Comparison of ENCODE assay signal across 12 cellular contexts in genomic region chr10:48598243-48598935, GRCh38. TPM values are rescaled to one million over a fixed set of nuclear protein-coding genes. Genes with fewer than 3 reads are reported as not detected.
DNase-seq lines count a peak whose midpoint lies in the region; ATAC-seq and TF ChIP-seq lines count a peak whose summit lies in the region.
"Had no signal": no experiment of that assay in that cellular context is flagged by ENCODE, and none has a peak within 500 bp of the region (broad histone marks: within the 10 kb centered on the region; RNA-seq: fewer than 3 reads in every experiment).

No MANE protein-coding gene starts in this region.

- H3K36me3 ChIP-seq in right atrium auricular region: no peaks in the 10 kb centered on the region
- H3K36me3 ChIP-seq in iPS-15b (ENCODE audit: control insufficient read depth, insufficient read depth, low read length): no peaks in the 10 kb centered on the region
- H3K36me3 ChIP-seq: Peyer's patch, thyroid gland had no signal

- no peak overlapping the region for H3K4me3 Mint-ChIP-seq in activated CD8-positive, alpha-beta T cell treated with anti-CD3 and anti-CD28 coated beads, Interleukin-2, amount 10 ng/mL, durations not matched to agents 7 days and 5 days

- H3K27me3 ChIP-seq in right atrium auricular region: no peaks in the 10 kb centered on the region
- H3K27me3 ChIP-seq in iPS-15b (ENCODE audit: control insufficient read depth, insufficient read depth, low read length): peaks cover 3% of the 10 kb centered on the region
- H3K27me3 ChIP-seq: body of pancreas, Peyer's patch, thyroid gland had no signal

- ATAC-seq in Right ventricle myocardium inferior (peak; percentile 72), HG02610 (IDR thresholded peaks at IDR 0.05; ENCODE audit: unreplicated experiment) (no peak)
- ATAC-seq in activated CD8-positive, alpha-beta T cell treated with anti-CD3 and anti-CD28 coated beads, Interleukin-2, amount 10 ng/mL, durations not matched to agents 7 days and 5 days: no peak
- ATAC-seq: body of pancreas had no signal

- intact Hi-C loops in Right ventricle myocardium inferior (cut with DNase I): no loop called here

- no peaks in the 10 kb centered on the region for H3K36me3 Mint-ChIP-seq in activated CD8-positive, alpha-beta T cell treated with anti-CD3 and anti-CD28 coated beads, Interleukin-2, amount 10 ng/mL, durations not matched to agents 7 days and 5 days (ENCODE audit: low read depth)

- no peaks in the 10 kb centered on the region for H3K4me1 Mint-ChIP-seq in activated CD8-positive, alpha-beta T cell treated with anti-CD3 and anti-CD28 coated beads, Interleukin-2, amount 10 ng/mL, durations not matched to agents 7 days and 5 days (ENCODE audit: low read depth)

- H3K9ac ChIP-seq in iPS-15b (ENCODE audit: low read depth, low read length): peak overlapping the region; percentile 24

- no peak overlapping the region for H3K27ac ChIP-seq in right atrium auricular region
- H3K27ac ChIP-seq: body of pancreas, Peyer's patch, thyroid gland had no signal

- H3K27ac Mint-ChIP-seq in activated CD8-positive, alpha-beta T cell treated with anti-CD3 and anti-CD28 coated beads, Interleukin-2, amount 10 ng/mL, durations not matched to agents 7 days and 5 days: no peak overlapping the region

- CTCF ChIA-PET in activated CD8-positive, alpha-beta T cell treated with anti-CD3 and anti-CD28 coated beads, Interleukin-2, amount 10 ng/mL, durations not matched to agents 7 days and 5 days (lab: Charles Lee): interaction anchor here (1.6 kb wide), 1 partner anchor 58 kb away, joined by 7 read pairs; no protein-coding TSS in a partner anchor

- no peaks in the 10 kb centered on the region for H3K9me3 Mint-ChIP-seq in activated CD8-positive, alpha-beta T cell treated with anti-CD3 and anti-CD28 coated beads, Interleukin-2, amount 10 ng/mL, durations not matched to agents 7 days and 5 days (ENCODE audit: insufficient read depth)

- peaks cover 0 to 4% of the 10 kb centered on the region in 2 donors for H3K4me1 ChIP-seq in right atrium auricular region
- peaks cover 14% of the 10 kb centered on the region for H3K4me1 ChIP-seq in iPS-15b (ENCODE audit: control insufficient read depth, insufficient read depth, low read length)
- H3K4me1 ChIP-seq: body of pancreas, Peyer's patch, thyroid gland had no signal

- no peaks in the 10 kb centered on the region for H3K9me3 ChIP-seq in right atrium auricular region
- no peaks in the 10 kb centered on the region for H3K9me3 ChIP-seq in iPS-15b (ENCODE audit: control insufficient read depth, insufficient read depth, low read length)
- H3K9me3 ChIP-seq: body of pancreas, Peyer's patch, thyroid gland had no signal

- H3K4me3 ChIP-seq in right atrium auricular region (no peak overlapping the region), iPS-15b (ENCODE audit: low read depth, low read length) (no peak overlapping the region)
- H3K4me3 ChIP-seq: body of pancreas, Peyer's patch, thyroid gland had no signal

- POLR2A ChIA-PET in activated CD8-positive, alpha-beta T cell treated with anti-CD3 and anti-CD28 coated beads, Interleukin-2, amount 10 ng/mL, durations not matched to agents 7 days and 5 days (lab: Charles Lee): no interaction called here

- H3K27me3 Mint-ChIP-seq in activated CD8-positive, alpha-beta T cell treated with anti-CD3 and anti-CD28 coated beads, Interleukin-2, amount 10 ng/mL, durations not matched to agents 7 days and 5 days (ENCODE audit: low read depth): peaks cover 13% of the 10 kb centered on the region

- DNase-seq in Right ventricle myocardium inferior (ENCODE audit: missing footprints) (no peak), right atrium auricular region (ENCODE audit: low spot score) (no peak), NCI-H526 treated with DMSO at 0.1 percent for 48 hours (lab: John Stamatoyannopoulos, UW) (peak; percentile 24), T-helper 9 cell (no peak), SK-N-DZ (ENCODE audit: low spot score) (no peak)
- no peak for DNase-seq in activated CD8-positive, alpha-beta T cell treated with anti-CD3 and anti-CD28 coated beads, Interleukin-2, amount 10 ng/mL, durations not matched to agents 7 days and 5 days
- DNase-seq: body of pancreas, DND-41, thyroid gland had no signal

- no peak for TF ChIP-seq CTCF in right atrium auricular region (IDR thresholded peaks at IDR 0.05)

RNA-seq across cellular contexts. Expression of gene ARHGAP22, which starts 6.5 kb away (rescaled TPM):
- total RNA-seq in Right ventricle myocardium inferior (3.5 TPM), right atrium auricular region (1 to 10 TPM; 1.8 to 5.7 TPM)
- 9.1 and 10.3 TPM in 2 replicates for polyA plus RNA-seq in SK-N-DZ (2014; cell fraction: cytosol; rRNA removed)
- polyA plus RNA-seq in SK-N-DZ (2014; cell fraction: nucleus; rRNA removed): 14.3 and 16.5 TPM in 2 replicates
- total RNA-seq in activated CD8-positive, alpha-beta T cell treated with anti-CD3 and anti-CD28 coated beads, Interleukin-2, amount 10 ng/mL, durations not matched to agents 7 days and 5 days: not detected
